Comparison of ENCODE assay signal across 9 cellular contexts in genomic region chr16:1537763-1538289, GRCh38. TPM values are rescaled to one million over a fixed set of nuclear protein-coding genes. Genes with fewer than 3 reads are reported as not detected.
DNase-seq lines count a peak whose midpoint lies in the region; ATAC-seq and TF ChIP-seq lines count a peak whose summit lies in the region.
"Had no signal": no experiment of that assay in that cellular context is flagged by ENCODE, and none has a peak within 500 bp of the region (broad histone marks: within the 10 kb centered on the region; RNA-seq: fewer than 3 reads in every experiment).

No MANE protein-coding gene starts in this region.

- DNase-seq in heart right ventricle = peak in 1 of 2 donors; percentile 11
- DNase-seq in cardiac septum (ENCODE audit: low spot score) = no peak
- DNase-seq in activated T-helper 2 cell treated with anti-CD3 and anti-CD28 coated beads, Interferon-gamma antibody, Interleukin-2, Interleukin-4, amounts not matched to agents 10 μg/mL and 5 μg/mL and 100 μg/mL, durations not matched to agents 14 hours and 24 hours and 36 hours (ENCODE audit: low spot score) = no peak
- no peak for DNase-seq in memory B cell (ENCODE audit: low spot score in 2 of 2)
- DNase-seq in upper lobe of left lung = peak in 1 of 2 donors; percentile 77
- DNase-seq in NCI-H510A treated with DMSO at 0.1 percent for 48 hours (lab: John Stamatoyannopoulos, UW) = no peak
- DNase-seq in DMS 273 treated with DMSO at 0.1 percent for 48 hours (lab: John Stamatoyannopoulos, UW) = no peak
- DNase-seq in kidney glomerular epithelial cell (lab: John Stamatoyannopoulos, UW) = no peak

- no peak for TF ChIP-seq CTCF in heart right ventricle (IDR thresholded peaks at IDR 0.05)
- TF ChIP-seq CTCF in upper lobe of left lung (IDR thresholded peaks at IDR 0.05) = no peak

- H3K4me3 Mint-ChIP-seq in activated T-helper 2 cell treated with anti-CD3 and anti-CD28 coated beads, Interferon-gamma antibody, Interleukin-2, Interleukin-4, amounts not matched to agents 10 μg/mL and 5 μg/mL and 100 μg/mL, durations not matched to agents 14 hours and 24 hours and 36 hours (ENCODE audit: low read depth) = peak overlapping the region; percentile 72
- H3K4me3 Mint-ChIP-seq in memory B cell = no peak overlapping the region

- H3K9me3 ChIP-seq in heart right ventricle (no peaks in the 10 kb centered on the region), upper lobe of left lung (no peaks in the 10 kb centered on the region)

- H3K36me3 Mint-ChIP-seq in activated T-helper 2 cell treated with anti-CD3 and anti-CD28 coated beads, Interferon-gamma antibody, Interleukin-2, Interleukin-4, amounts not matched to agents 10 μg/mL and 5 μg/mL and 100 μg/mL, durations not matched to agents 14 hours and 24 hours and 36 hours (ENCODE audit: low read depth) = peaks cover 53% of the 10 kb centered on the region
- no peaks in the 10 kb centered on the region for H3K36me3 Mint-ChIP-seq in memory B cell

- H3K27me3 Mint-ChIP-seq in activated T-helper 2 cell treated with anti-CD3 and anti-CD28 coated beads, Interferon-gamma antibody, Interleukin-2, Interleukin-4, amounts not matched to agents 10 μg/mL and 5 μg/mL and 100 μg/mL, durations not matched to agents 14 hours and 24 hours and 36 hours (ENCODE audit: low read depth) = no peaks in the 10 kb centered on the region
- H3K27me3 Mint-ChIP-seq in memory B cell = peaks cover 2% of the 10 kb centered on the region

- peaks cover 33 to 78% (median 74%) of the 10 kb centered on the region in 9 donors for H3K4me1 ChIP-seq in heart right ventricle
- peaks cover 44 to 77% (median 52%) of the 10 kb centered on the region in 4 donors for H3K4me1 ChIP-seq in upper lobe of left lung

- peak overlapping the region; percentile 63 for H3K27ac Mint-ChIP-seq in activated T-helper 2 cell treated with anti-CD3 and anti-CD28 coated beads, Interferon-gamma antibody, Interleukin-2, Interleukin-4, amounts not matched to agents 10 μg/mL and 5 μg/mL and 100 μg/mL, durations not matched to agents 14 hours and 24 hours and 36 hours
- no peak overlapping the region for H3K27ac Mint-ChIP-seq in memory B cell

- peak overlapping the region; percentile 87 to 99 (median 95) for H3K27ac ChIP-seq in heart right ventricle
- peak overlapping the region; percentile 93 to 97 (median 96) for H3K27ac ChIP-seq in upper lobe of left lung

- no peaks in the 10 kb centered on the region for H3K9me3 Mint-ChIP-seq in activated T-helper 2 cell treated with anti-CD3 and anti-CD28 coated beads, Interferon-gamma antibody, Interleukin-2, Interleukin-4, amounts not matched to agents 10 μg/mL and 5 μg/mL and 100 μg/mL, durations not matched to agents 14 hours and 24 hours and 36 hours
- H3K9me3 Mint-ChIP-seq in memory B cell = no peaks in the 10 kb centered on the region

- TF ChIP-seq POLR2A in upper lobe of left lung (IDR thresholded peaks at IDR 0.05) = peak in 1 of 4 donors; percentile 6

- TF ChIP-seq EP300 in upper lobe of left lung (IDR thresholded peaks at IDR 0.05) = no peak

- H3K4me1 Mint-ChIP-seq in activated T-helper 2 cell treated with anti-CD3 and anti-CD28 coated beads, Interferon-gamma antibody, Interleukin-2, Interleukin-4, amounts not matched to agents 10 μg/mL and 5 μg/mL and 100 μg/mL, durations not matched to agents 14 hours and 24 hours and 36 hours (ENCODE audit: low read depth) = peaks cover 32% of the 10 kb centered on the region
- H3K4me1 Mint-ChIP-seq in memory B cell = peaks cover 16% of the 10 kb centered on the region

- intact Hi-C loops in heart right ventricle (cut with DNase I) = no loop called here
- intact Hi-C loops in cardiac septum (cut with DNase I) = loop anchor here (5.0 kb wide), 1 partner anchor 74 kb away; the partner anchor contains the start of genes CRAMP1 and IFT140
- intact Hi-C loops in activated T-helper 2 cell treated with anti-CD3 and anti-CD28 coated beads, Interferon-gamma antibody, Interleukin-2, Interleukin-4, amounts not matched to agents 10 μg/mL and 5 μg/mL and 100 μg/mL, durations not matched to agents 14 hours and 24 hours and 36 hours (cut with micrococcal nuclease) = loop anchor here (10.0 kb wide), 1 partner anchor 167 kb away; the partner anchor contains the start of gene MAPK8IP3

- H3K36me3 ChIP-seq in heart right ventricle (peaks cover 0 to 77% (median 31%) of the 10 kb centered on the region in 9 donors), upper lobe of left lung (peaks cover 3 to 82% (median 61%) of the 10 kb centered on the region in 4 donors)

- 67 to 76% methylated on average over 26 of the region's 26 CpGs for WGBS in heart right ventricle, 2 donors
- 48 to 62% methylated on average over 16 to 25 of the region's 26 CpGs for WGBS in upper lobe of left lung, 2 donors

- H3K4me3 ChIP-seq in heart right ventricle = peak overlapping the region in 9 of 10 donors; percentile 71 to 94 (median 90)
- H3K4me3 ChIP-seq in upper lobe of left lung = peak overlapping the region; percentile 75 to 87 (median 75)

- H3K27me3 ChIP-seq in heart right ventricle (peaks cover 0 to 30% (median 0%) of the 10 kb centered on the region in 7 donors), upper lobe of left lung (no peaks in the 10 kb centered on the region)

- no peak for ATAC-seq in heart right ventricle
- ATAC-seq in memory B cell (ENCODE audit: low read depth) = peak; percentile 26
- ATAC-seq in upper lobe of left lung (ENCODE audit: low FRiP score in 2 of 2) = no peak

RNA-seq across cellular contexts. Expression of gene TMEM204, which starts 4.4 kb away (rescaled TPM):
- total RNA-seq in heart right ventricle = 10 to 100 TPM; 10.7 to 24.4 (median 18.1) TPM
- 10 to 100 TPM; 37.5 to 49.9 TPM for polyA plus RNA-seq in heart right ventricle
- 19.8 TPM for total RNA-seq in cardiac septum
- 17.2 and 17.8 TPM in 2 replicates for total RNA-seq in activated T-helper 2 cell treated with anti-CD3 and anti-CD28 coated beads, Interferon-gamma antibody, Interleukin-2, Interleukin-4, amounts not matched to agents 10 μg/mL and 5 μg/mL and 100 μg/mL, durations not matched to agents 14 hours and 24 hours and 36 hours
- 100 to 1,000 TPM in 1 of 6 donors, 10 to 100 TPM in 5; 31.4 to 112 (median 48.4) TPM for total RNA-seq in upper lobe of left lung

RNA-seq across cellular contexts. Expression of gene TELO2, which starts 44.7 kb away (rescaled TPM):
- total RNA-seq in heart right ventricle (10 to 100 TPM; 14.5 to 22.0 (median 19.7) TPM), cardiac septum (17.7 TPM), upper lobe of left lung (100 to 1,000 TPM in 1 of 6 donors, 10 to 100 TPM in 5; 13.8 to 130 (median 41.5) TPM)
- 10 to 100 TPM; 27.4 to 50.5 TPM for polyA plus RNA-seq in heart right ventricle
- 72.6 and 74.8 TPM in 2 replicates for total RNA-seq in activated T-helper 2 cell treated with anti-CD3 and anti-CD28 coated beads, Interferon-gamma antibody, Interleukin-2, Interleukin-4, amounts not matched to agents 10 μg/mL and 5 μg/mL and 100 μg/mL, durations not matched to agents 14 hours and 24 hours and 36 hours

RNA-seq across cellular contexts. Expression of gene PTX4, which starts 49.1 kb away (rescaled TPM):
- total RNA-seq in heart right ventricle (not detected), cardiac septum (not detected), upper lobe of left lung (under 1 TPM in 3 of 6 donors, not detected in 3; 0.30 to 0.34 (median 0.34) TPM)
- polyA plus RNA-seq in heart right ventricle = not detected
- not detected in 2 replicates for total RNA-seq in activated T-helper 2 cell treated with anti-CD3 and anti-CD28 coated beads, Interferon-gamma antibody, Interleukin-2, Interleukin-4, amounts not matched to agents 10 μg/mL and 5 μg/mL and 100 μg/mL, durations not matched to agents 14 hours and 24 hours and 36 hours
- total RNA-seq: kidney epithelial cell had no signal

Comparison
In these comparisons a context has a peak if more than half of its experiments do, and no peak if none do; other contexts are left out.
1. intact Hi-C loops: an anchor here in cardiac septum (5.0 kb wide) and activated T-helper 2 cell treated with anti-CD3 and anti-CD28 coated beads, Interferon-gamma antibody, Interleukin-2, Interleukin-4, amounts not matched to agents 10 μg/mL and 5 μg/mL and 100 μg/mL, durations not matched to agents 14 hours and 24 hours and 36 hours (10.0 kb wide); none called in heart right ventricle.